Comparison of ENCODE assay signal across 20 cellular contexts in genomic region chr11:92300871-92301270, GRCh38.
"Had no signal": no experiment of that assay in that cellular context is flagged by ENCODE, and none has a peak within 500 bp of the region (broad histone marks: within the 10 kb centered on the region; RNA-seq: fewer than 3 reads in every experiment).

No MANE protein-coding gene starts in this region.

- H3K4me3 Mint-ChIP-seq: activated CD4-positive, alpha-beta memory T cell treated with anti-CD3 and anti-CD28 coated beads, Interleukin-2, amount 10 ng/mL, durations not matched to agents 7 days and 5 days; activated CD4-positive, alpha-beta T cell treated with anti-CD3 and anti-CD28 coated beads for 36 hours; activated naive CD4-positive, alpha-beta T cell treated with anti-CD3 and anti-CD28 coated beads, Interleukin-2, amount 10 ng/mL, durations not matched to agents 7 days and 5 days; activated naive CD8-positive, alpha-beta T cell treated with anti-CD3 and anti-CD28 coated beads for 36 hours; activated T-helper 17 cell treated with anti-CD3 and anti-CD28 coated beads, Interleukin-2, amount 50 U/mL, for 72 hours had no signal

- H3K27me3 Mint-ChIP-seq: activated CD4-positive, alpha-beta memory T cell treated with anti-CD3 and anti-CD28 coated beads, Interleukin-2, amount 10 ng/mL, durations not matched to agents 7 days and 5 days; activated CD4-positive, alpha-beta T cell treated with anti-CD3 and anti-CD28 coated beads for 36 hours; activated naive CD4-positive, alpha-beta T cell treated with anti-CD3 and anti-CD28 coated beads, Interleukin-2, amount 10 ng/mL, durations not matched to agents 7 days and 5 days; activated T-helper 17 cell treated with anti-CD3 and anti-CD28 coated beads, Interleukin-2, amount 50 U/mL, for 72 hours had no signal

- H3K9me3 Mint-ChIP-seq: activated T-helper 17 cell treated with anti-CD3 and anti-CD28 coated beads, Interleukin-2, amount 50 U/mL, for 72 hours had no signal

- H3K27ac Mint-ChIP-seq: activated CD4-positive, alpha-beta memory T cell treated with anti-CD3 and anti-CD28 coated beads, Interleukin-2, amount 10 ng/mL, durations not matched to agents 7 days and 5 days; activated CD4-positive, alpha-beta T cell treated with anti-CD3 and anti-CD28 coated beads for 36 hours; activated naive CD4-positive, alpha-beta T cell treated with anti-CD3 and anti-CD28 coated beads, Interleukin-2, amount 10 ng/mL, durations not matched to agents 7 days and 5 days; activated naive CD8-positive, alpha-beta T cell treated with anti-CD3 and anti-CD28 coated beads for 36 hours; activated T-helper 17 cell treated with anti-CD3 and anti-CD28 coated beads, Interleukin-2, amount 50 U/mL, for 72 hours had no signal

- H3K36me3 Mint-ChIP-seq: activated naive CD4-positive, alpha-beta T cell treated with anti-CD3 and anti-CD28 coated beads, Interleukin-2, amount 10 ng/mL, durations not matched to agents 7 days and 5 days; activated naive CD8-positive, alpha-beta T cell treated with anti-CD3 and anti-CD28 coated beads for 36 hours had no signal

- ATAC-seq: activated CD4-positive, alpha-beta T cell treated with anti-CD3 and anti-CD28 coated beads for 36 hours; activated T-helper 17 cell treated with anti-CD3 and anti-CD28 coated beads, Interleukin-2, amount 50 U/mL, for 72 hours had no signal

- H3K4me1 Mint-ChIP-seq: activated CD4-positive, alpha-beta memory T cell treated with anti-CD3 and anti-CD28 coated beads, Interleukin-2, amount 10 ng/mL, durations not matched to agents 7 days and 5 days; activated CD4-positive, alpha-beta T cell treated with anti-CD3 and anti-CD28 coated beads for 36 hours; activated naive CD4-positive, alpha-beta T cell treated with anti-CD3 and anti-CD28 coated beads, Interleukin-2, amount 10 ng/mL, durations not matched to agents 7 days and 5 days; activated naive CD8-positive, alpha-beta T cell treated with anti-CD3 and anti-CD28 coated beads for 36 hours; activated T-helper 17 cell treated with anti-CD3 and anti-CD28 coated beads, Interleukin-2, amount 50 U/mL, for 72 hours had no signal

- DNase-seq: activated CD4-positive, alpha-beta memory T cell treated with anti-CD3 and anti-CD28 coated beads, Interleukin-2, amount 10 ng/mL, durations not matched to agents 7 days and 5 days; activated CD4-positive, alpha-beta T cell treated with anti-CD3 and anti-CD28 coated beads for 36 hours; activated CD4-positive, alpha-beta T cell treated with anti-CD3 and anti-CD28 coated beads, Interleukin-2, amount 50 U/mL, for 1 hour; activated gamma-delta T cell; activated naive CD4-positive, alpha-beta T cell treated with anti-CD3 and anti-CD28 coated beads, Interleukin-2, amount 10 ng/mL, durations not matched to agents 7 days and 5 days; activated naive CD8-positive, alpha-beta T cell treated with anti-CD3 and anti-CD28 coated beads for 36 hours; activated T-cell treated with anti-CD3 and anti-CD28 coated beads for 4 hours; activated T-cell treated with anti-CD3 and anti-CD28 coated beads, Interleukin-2, amount 50 U/mL, for 48 hours; brain microvascular endothelial cell; MV-4-11; NCI-H1092 treated with DMSO at 0.1 percent for 48 hours; NCI-H1436 treated with DMSO at 0.1 percent for 48 hours; NCI-H187 treated with DMSO at 0.1 percent for 48 hours; NCI-H2081 treated with DMSO at 0.1 percent for 48 hours; NCI-H524; NCI-H748 treated with DMSO at 0.1 percent for 48 hours; SIG-M5; SK-N-SH; T-helper 1 cell had no signal
